ENCODE assay signal across 11 cellular contexts in the genomic region with DNA sequence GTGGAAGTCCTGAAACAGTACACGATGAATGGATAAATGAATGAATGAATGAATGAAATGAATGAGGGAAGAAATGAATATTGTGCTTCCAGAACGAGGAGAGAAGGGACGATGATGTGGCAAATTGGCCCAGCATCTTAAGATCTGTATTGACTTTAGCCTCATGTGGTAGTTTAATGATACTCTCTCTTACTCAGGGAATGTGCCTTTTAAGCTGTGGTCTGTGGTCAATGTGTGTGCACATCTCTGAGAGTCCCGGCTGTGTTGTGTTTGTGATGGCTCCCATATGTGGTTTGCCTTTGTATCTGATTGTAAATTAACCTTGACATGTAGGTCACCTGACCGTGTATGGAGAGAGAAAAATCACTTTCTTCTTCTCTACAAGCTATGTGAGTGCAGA.
DNase-seq lines count a peak whose midpoint lies in the region; ATAC-seq, FAIRE-seq and TF ChIP-seq lines count a peak whose summit lies in the region.
"Had no signal": no experiment of that assay in that cellular context is flagged by ENCODE, and none has a peak within 500 bp of the region (broad histone marks: within the 10 kb centered on the region; RNA-seq: fewer than 3 reads in every experiment).

No MANE protein-coding gene starts in this region.

- H2BK15ac ChIP-seq in IMR-90 (ENCODE audit: low read depth, low read length) = no peak overlapping the region

- H3K9ac ChIP-seq in IMR-90 (ENCODE audit: low read depth, low read length) = no peak overlapping the region
- H3K9ac ChIP-seq in subcutaneous abdominal adipose tissue (ENCODE audit: low read length in 5 of 5) = no peak overlapping the region
- H3K9ac ChIP-seq in Karpas-422 (ENCODE audit: low read length) = no peak overlapping the region

- peak overlapping the region in 1 of 2 experiments; percentile 29; a peak in 1 of 4 replicates for H4K8ac ChIP-seq in IMR-90 (ENCODE audit: low read depth in 2 of 2, low read length in 2 of 2)

- peaks cover 6% of the 10 kb centered on the region for H3K27me3 Mint-ChIP-seq in activated CD4-positive, alpha-beta T cell treated with anti-CD3 and anti-CD28 coated beads, Interleukin-2, amount 10 ng/mL, durations not matched to agents 24 days and 14 days

- no peak for TF ChIP-seq RAD21 in IMR-90 (IDR thresholded peaks at IDR 0.05; ENCODE audit: low read length)

- no peaks in the 10 kb centered on the region for H3K27me3 ChIP-seq in IMR-90 (ENCODE audit: control insufficient read depth, insufficient read depth, low read length)
- H3K27me3 ChIP-seq in subcutaneous abdominal adipose tissue (ENCODE audit: control insufficient read depth in 5 of 5, insufficient read depth in 4 of 5, low read length in 5 of 5) = no peaks in the 10 kb centered on the region
- no peaks in the 10 kb centered on the region for H3K27me3 ChIP-seq in Karpas-422 (ENCODE audit: low read length)
- no peaks in the 10 kb centered on the region for H3K27me3 ChIP-seq in esophagus muscularis mucosa

- in situ Hi-C loops in IMR-90 (cut with MboI; ENCODE audit: low sequenced_read_pairs) = no loop called here

- H3K4me1 ChIP-seq in IMR-90 (ENCODE audit: control insufficient read depth, insufficient read depth, low read length) (peaks cover 8% of the 10 kb centered on the region), subcutaneous abdominal adipose tissue (ENCODE audit: control insufficient read depth in 5 of 5, insufficient read depth in 5 of 5, low read length in 5 of 5) (peaks cover 2 to 34% (median 22%) of the 10 kb centered on the region in 5 donors), Karpas-422 (ENCODE audit: low read length) (peaks cover 9% of the 10 kb centered on the region; the same call in 1 of the 2 replicates), esophagus muscularis mucosa (peaks cover 0 to 16% (median 9%) of the 10 kb centered on the region in 4 donors)

- H3K23ac ChIP-seq in IMR-90 (ENCODE audit: low read depth, low read length) = no peak overlapping the region

- peaks cover 13% of the 10 kb centered on the region for H3K9me1 ChIP-seq in IMR-90 (ENCODE audit: insufficient read depth, low read length)

- H2BK20ac ChIP-seq in IMR-90 (ENCODE audit: low read depth, low read length) = peak overlapping the region; percentile 22; the same call in 1 of the 2 replicates

- peak overlapping the region; percentile 83; the same call in 1 of the 2 replicates for H3K4me2 ChIP-seq in IMR-90 (ENCODE audit: low read depth, low read length)
- H3K4me2 ChIP-seq in Karpas-422 (ENCODE audit: low read depth, low read length, poor library complexity, severe bottlenecking) = no peak overlapping the region

- H3K27ac ChIP-seq in IMR-90 (ENCODE audit: insufficient read depth, low read length) = no peak overlapping the region
- H3K27ac ChIP-seq in subcutaneous abdominal adipose tissue (ENCODE audit: low read depth, low read length) = peak overlapping the region; percentile 76
- H3K27ac ChIP-seq in Karpas-422 (ENCODE audit: low read length) = no peak overlapping the region
- H3K27ac ChIP-seq in esophagus muscularis mucosa (replicated peaks in 1 of 4) = no peak overlapping the region
- H3K27ac ChIP-seq: VCaP had no signal

- H3K4ac ChIP-seq in IMR-90 (ENCODE audit: low read depth, low read length) = peak overlapping the region; percentile 4; the same call in 1 of the 2 replicates

- H3K9me2 ChIP-seq in Karpas-422 (replicated peaks; ENCODE audit: insufficient read depth, low read length) = no peaks in the 10 kb centered on the region

- POLR2A ChIA-PET in IMR-90 (lab: Charles Lee; ENCODE audit: unreplicated experiment) = no interaction called here

- peaks cover 7% of the 10 kb centered on the region for H3K4me1 Mint-ChIP-seq in activated CD4-positive, alpha-beta T cell treated with anti-CD3 and anti-CD28 coated beads, Interleukin-2, amount 10 ng/mL, durations not matched to agents 24 days and 14 days

- CTCF ChIA-PET in IMR-90 (lab: Yijun Ruan, JAX) = interaction anchor here (0.5 to 1.7 kb wide), 10 partner anchors 8 to 834 kb away, joined by 3 to 5 read pairs (median 4); a partner anchor contains a TSS

- H2AK9ac ChIP-seq in IMR-90 (replicated peaks; ENCODE audit: low read depth, low read length, poor library complexity) = no peak overlapping the region

- DNase-seq in activated CD4-positive, alpha-beta T cell treated with anti-CD3 and anti-CD28 coated beads, Interleukin-2, amount 10 ng/mL, durations not matched to agents 24 days and 14 days = peak; percentile 62
- DNase-seq in activated CD4-positive, alpha-beta T cell treated with anti-CD3 and anti-CD28 coated beads for 1 hour = no peak
- DNase-seq in IMR-90 (peak; percentile 95), dedifferentiated amniotic fluid mesenchymal stem cell (ENCODE audit: extremely low spot score) (peak; percentile 54), D721Med (ENCODE audit: insufficient read length, low spot score) (no peak), Karpas-422 (no peak), esophagus muscularis mucosa (ENCODE audit: extremely low spot score) (no peak)

- intact Hi-C loops in activated CD4-positive, alpha-beta T cell treated with anti-CD3 and anti-CD28 coated beads, Interleukin-2, amount 10 ng/mL, durations not matched to agents 24 days and 14 days (cut with micrococcal nuclease) = loop anchor here (1.0 kb wide), 1 partner anchor 92 kb away; no protein-coding TSS in a partner anchor
- intact Hi-C loops in IMR-90 (cut with micrococcal nuclease) = loop anchor here (2.0 to 5.0 kb wide), 2 partner anchors 44 to 187 kb away; no protein-coding TSS in a partner anchor
- intact Hi-C loops in esophagus muscularis mucosa (cut with DNase I) = loop anchor here (5.0 to 10.0 kb wide), 2 partner anchors 47 to 190 kb away; no protein-coding TSS in a partner anchor

- H4K20me1 ChIP-seq in IMR-90 (ENCODE audit: insufficient read depth, low read length) (no peaks in the 10 kb centered on the region; the same call in 1 of the 2 replicates), Karpas-422 (ENCODE audit: insufficient read depth, low read depth, low read length) (peaks cover 33% of the 10 kb centered on the region)

- no peak for FAIRE-seq in D721Med (lab: Jason Lieb, UNC)

- ATAC-seq in IMR-90 (ENCODE audit: low read depth) = peak; percentile 79

- no peak for TF ChIP-seq EP300 in esophagus muscularis mucosa (IDR thresholded peaks at IDR 0.05)

- no peak for TF ChIP-seq CTCF in IMR-90 (conservative IDR thresholded peaks at IDR 0.05; ENCODE audit: low read depth, low read length)
- no peak for TF ChIP-seq CTCF in D721Med (IDR thresholded peaks at IDR 0.05; ENCODE audit: insufficient read depth, missing control alignments)
- TF ChIP-seq CTCF in esophagus muscularis mucosa (IDR thresholded peaks at IDR 0.05) = no peak

- no peak overlapping the region for H3K27ac Mint-ChIP-seq in activated CD4-positive, alpha-beta T cell treated with anti-CD3 and anti-CD28 coated beads, Interleukin-2, amount 10 ng/mL, durations not matched to agents 24 days and 14 days

- no peaks in the 10 kb centered on the region for H3K9me3 Mint-ChIP-seq in activated CD4-positive, alpha-beta T cell treated with anti-CD3 and anti-CD28 coated beads, Interleukin-2, amount 10 ng/mL, durations not matched to agents 24 days and 14 days
- H3K9me3 Mint-ChIP-seq: CD8-positive, alpha-beta memory T cell had no signal

- TF ChIP-seq POLR2A in IMR-90 (IDR thresholded peaks at IDR 0.05; ENCODE audit: low read depth, low read length) = no peak
- no peak for TF ChIP-seq POLR2A in esophagus muscularis mucosa (IDR thresholded peaks at IDR 0.05; ENCODE audit: low read depth)

- peak overlapping the region; percentile 5; the same call in 1 of the 2 replicates for H3K14ac ChIP-seq in IMR-90 (replicated peaks; ENCODE audit: low read depth, low read length)

- no peak overlapping the region for H3K4me3 ChIP-seq in IMR-90 (ENCODE audit: insufficient read depth, low read depth, low read length)
- peak overlapping the region in 1 of 5 donors; percentile 17 for H3K4me3 ChIP-seq in subcutaneous abdominal adipose tissue (ENCODE audit: low read depth in 1 of 5, low read length in 5 of 5)
- H3K4me3 ChIP-seq in Karpas-422 (ENCODE audit: low read length) = no peak overlapping the region
- H3K4me3 ChIP-seq in esophagus muscularis mucosa = no peak overlapping the region
- H3K4me3 ChIP-seq: skin epidermis had no signal

- 100% methylated on average over 1 of the region's 5 CpGs; no CpG with 5 or more reads in 1 of the 2 experiments for WGBS in IMR-90 (ENCODE audit: extremely low coverage in 2 of 2, insufficient read length in 1 of 2), 2 experiments
- WGBS in esophagus muscularis mucosa = 61% methylated on average over 5 of the region's 5 CpGs

- no peaks in the 10 kb centered on the region for H3K36me3 ChIP-seq in IMR-90 (ENCODE audit: control insufficient read depth, insufficient read depth, low read length)
- H3K36me3 ChIP-seq in subcutaneous abdominal adipose tissue (ENCODE audit: control insufficient read depth in 5 of 5, insufficient read depth in 5 of 5, low read length in 5 of 5) = no peaks in the 10 kb centered on the region
- no peaks in the 10 kb centered on the region for H3K36me3 ChIP-seq in Karpas-422 (ENCODE audit: insufficient read depth, low read length)
- no peaks in the 10 kb centered on the region for H3K36me3 ChIP-seq in esophagus muscularis mucosa

- peak overlapping the region; percentile 12; the same call in 1 of the 2 replicates for H3K18ac ChIP-seq in IMR-90 (ENCODE audit: low read depth, low read length)

- no peaks in the 10 kb centered on the region for H3K36me3 Mint-ChIP-seq in activated CD4-positive, alpha-beta T cell treated with anti-CD3 and anti-CD28 coated beads, Interleukin-2, amount 10 ng/mL, durations not matched to agents 24 days and 14 days (ENCODE audit: low read depth)
- H3K36me3 Mint-ChIP-seq: CD8-positive, alpha-beta memory T cell had no signal

- H3K4me3 Mint-ChIP-seq in activated CD4-positive, alpha-beta T cell treated with anti-CD3 and anti-CD28 coated beads, Interleukin-2, amount 10 ng/mL, durations not matched to agents 24 days and 14 days = no peak overlapping the region

- H3K9me3 ChIP-seq in IMR-90 (ENCODE audit: control insufficient read depth, insufficient read depth, low read length) = no peaks in the 10 kb centered on the region
- no peaks in the 10 kb centered on the region for H3K9me3 ChIP-seq in subcutaneous abdominal adipose tissue (ENCODE audit: control insufficient read depth in 5 of 5, low read length in 5 of 5)
- no peaks in the 10 kb centered on the region for H3K9me3 ChIP-seq in Karpas-422 (ENCODE audit: low read length)
- no peaks in the 10 kb centered on the region for H3K9me3 ChIP-seq in esophagus muscularis mucosa

- H4K5ac ChIP-seq in IMR-90 (ENCODE audit: low read depth, low read length) = no peak overlapping the region

- peak overlapping the region; percentile 64 for H2BK5ac ChIP-seq in IMR-90 (ENCODE audit: low read depth, low read length, poor library complexity, severe bottlenecking)

- H2BK120ac ChIP-seq in IMR-90 (ENCODE audit: low read depth, low read length) = no peak overlapping the region

- BruUV-seq in IMR-90 (replicated peaks; lab: Mats Ljungman, UMichigan) = no TSS peak

- H2AFZ ChIP-seq in IMR-90 (replicated peaks; ENCODE audit: low read length, poor library complexity) (no peak overlapping the region), Karpas-422 (ENCODE audit: low read length) (no peak overlapping the region)

- no peaks in the 10 kb centered on the region for H3K79me2 ChIP-seq in Karpas-422 (ENCODE audit: low read length)

- H4K91ac ChIP-seq in IMR-90 (ENCODE audit: insufficient read depth, low read depth, low read length) = no peak overlapping the region; the same call in 1 of the 2 replicates

- H3K56ac ChIP-seq in IMR-90 (ENCODE audit: extremely low read depth, insufficient read depth, low read length) = no peak overlapping the region

- H3K79me1 ChIP-seq in IMR-90 (ENCODE audit: low read depth in 1 of 2, low read length in 2 of 2) = peaks cover 2 to 7% of the 10 kb centered on the region in 2 experiments; a peak in 1 of 4 replicates

- dilution Hi-C loops in IMR-90 (cut with HindIII; ENCODE audit: low sequenced_read_pairs, unreplicated experiment) = no loop called here

- peak overlapping the region; percentile 27; the same call in 1 of the 2 replicates for H2AK5ac ChIP-seq in IMR-90 (ENCODE audit: low read depth, low read length)

Comparison
In these comparisons a context has a peak if more than half of its experiments do, and no peak if none do; other contexts are left out.
1. DNase-seq: peak in activated CD4-positive, alpha-beta T cell treated with anti-CD3 and anti-CD28 coated beads, Interleukin-2, amount 10 ng/mL, durations not matched to agents 24 days and 14 days (single experiment), IMR-90 (single experiment) and dedifferentiated amniotic fluid mesenchymal stem cell (single experiment); none in activated CD4-positive, alpha-beta T cell treated with anti-CD3 and anti-CD28 coated beads for 1 hour (single experiment), D721Med (single experiment), Karpas-422 (single experiment) and esophagus muscularis mucosa (single experiment).